In genomic region chr14:50875359-50876090, GRCh38 we compare ENCODE assay signal across 8 cellular contexts. TPM values are rescaled to one million over a fixed set of nuclear protein-coding genes. Genes with fewer than 3 reads are reported as not detected.
DNase-seq lines count a peak whose midpoint lies in the region; ATAC-seq, FAIRE-seq and TF ChIP-seq lines count a peak whose summit lies in the region.

No MANE protein-coding gene starts in this region.

- DNase-seq in GM12864 (ENCODE audit: low read depth) (peak; percentile 12), PC-3 (no peak), hepatocyte (ENCODE audit: low spot score) (no peak), D721Med (ENCODE audit: insufficient read length, low spot score) (no peak), lower leg skin (ENCODE audit: low spot score in 2 of 2) (no peak)
- peak; percentile 70 for DNase-seq in activated naive CD8-positive, alpha-beta T cell treated with anti-CD3 and anti-CD28 coated beads, Interleukin-2, amount 50 U/mL, for 24 hours
- peak; percentile 65 to 69 for DNase-seq in stimulated activated CD8-positive, alpha-beta memory T cell treated with anti-CD3 and anti-CD28 coated beads, Interleukin-15, amount 100 ng/mL, for 48 hours (ENCODE audit: low read depth in 2 of 2)

- no peak for FAIRE-seq in D721Med (lab: Jason Lieb, UNC)

- peaks cover 76% of the 10 kb centered on the region for H3K27me3 Mint-ChIP-seq in activated naive CD8-positive, alpha-beta T cell treated with anti-CD3 and anti-CD28 coated beads, Interleukin-2, amount 50 U/mL, for 24 hours

- H3K4me3 ChIP-seq in GM12864 (ENCODE audit: low read depth, low read length) (no peak overlapping the region), PC-3 (ENCODE audit: low read length) (no peak overlapping the region), hepatocyte (no peak overlapping the region), lower leg skin (ENCODE audit: low read depth, poor library complexity, severe bottlenecking) (no peak overlapping the region)

- H3K4me3 Mint-ChIP-seq in activated naive CD8-positive, alpha-beta T cell treated with anti-CD3 and anti-CD28 coated beads, Interleukin-2, amount 50 U/mL, for 24 hours, result no peak overlapping the region

- H3K9me3 Mint-ChIP-seq in activated naive CD8-positive, alpha-beta T cell treated with anti-CD3 and anti-CD28 coated beads, Interleukin-2, amount 50 U/mL, for 24 hours, result no peaks in the 10 kb centered on the region

- peaks cover 8% of the 10 kb centered on the region for H3K4me1 ChIP-seq in PC-3 (ENCODE audit: insufficient read depth, low read length)
- H3K4me1 ChIP-seq in hepatocyte (ENCODE audit: insufficient read depth), result no peaks in the 10 kb centered on the region

- H3K27ac ChIP-seq in PC-3 (ENCODE audit: low read length) (no peak overlapping the region), hepatocyte (no peak overlapping the region)

- no peaks in the 10 kb centered on the region for H3K9me2 ChIP-seq in PC-3 (replicated peaks; ENCODE audit: low read length)
- H3K9me2 ChIP-seq in hepatocyte (replicated peaks; ENCODE audit: insufficient read depth), result no peaks in the 10 kb centered on the region

- no peak overlapping the region for H3K9ac ChIP-seq in PC-3 (ENCODE audit: low read length)

- H3K4me1 Mint-ChIP-seq in activated naive CD8-positive, alpha-beta T cell treated with anti-CD3 and anti-CD28 coated beads, Interleukin-2, amount 50 U/mL, for 24 hours, result peaks cover 38% of the 10 kb centered on the region

- H3K4me2 ChIP-seq in PC-3 (ENCODE audit: low read length) (no peak overlapping the region), hepatocyte (no peak overlapping the region)

- TF ChIP-seq CTCF in GM12864 (IDR thresholded peaks at IDR 0.05; ENCODE audit: low read depth, low read length, missing control alignments), result no peak
- TF ChIP-seq CTCF in PC-3 (conservative IDR thresholded peaks at IDR 0.05; ENCODE audit: low read depth, low read length), result no peak
- no peak for TF ChIP-seq CTCF in hepatocyte (IDR thresholded peaks at IDR 0.05; ENCODE audit: poor library complexity)
- no peak for TF ChIP-seq CTCF in D721Med (IDR thresholded peaks at IDR 0.05; ENCODE audit: insufficient read depth, missing control alignments)
- no peak for TF ChIP-seq CTCF in lower leg skin (IDR thresholded peaks at IDR 0.05)

- H3K27ac Mint-ChIP-seq in activated naive CD8-positive, alpha-beta T cell treated with anti-CD3 and anti-CD28 coated beads, Interleukin-2, amount 50 U/mL, for 24 hours, result peak overlapping the region; percentile 52

- no peaks in the 10 kb centered on the region for H3K36me3 ChIP-seq in PC-3 (ENCODE audit: low read depth, low read length)
- no peaks in the 10 kb centered on the region for H3K36me3 ChIP-seq in hepatocyte (replicated peaks; ENCODE audit: insufficient read depth, low read depth)

- H3K79me2 ChIP-seq in PC-3 (ENCODE audit: low read length), result no peaks in the 10 kb centered on the region
- H3K79me2 ChIP-seq in hepatocyte, result no peaks in the 10 kb centered on the region

- ATAC-seq in HG02610 (IDR thresholded peaks at IDR 0.05; ENCODE audit: unreplicated experiment) (peak; percentile 99), PC-3 (peak; percentile 46)
- peak; percentile 99 for ATAC-seq in activated naive CD8-positive, alpha-beta T cell treated with anti-CD3 and anti-CD28 coated beads, Interleukin-2, amount 50 U/mL, for 24 hours

- 35% methylated on average over 7 of the region's 7 CpGs for WGBS in hepatocyte (ENCODE audit: low lambda C conversion rate, missing lambda C conversion rate)
- 44 to 53% methylated on average over 7 of the region's 7 CpGs for WGBS in lower leg skin, 2 donors

- H3F3A ChIP-seq in PC-3 (ENCODE audit: low read length, unreplicated experiment), result no peaks in the 10 kb centered on the region

- H4K20me1 ChIP-seq in PC-3 (ENCODE audit: low read length), result no peaks in the 10 kb centered on the region
- H4K20me1 ChIP-seq in hepatocyte (ENCODE audit: insufficient read depth, poor library complexity, severe bottlenecking), result no peaks in the 10 kb centered on the region

- intact Hi-C loops in PC-3 (cut with micrococcal nuclease) (no loop called here), lower leg skin (cut with DNase I; ENCODE audit: low total_unique reads) (no loop called here)

- H3K9me3 ChIP-seq in PC-3 (ENCODE audit: low read length) (no peaks in the 10 kb centered on the region), hepatocyte (ENCODE audit: low read depth) (no peaks in the 10 kb centered on the region)

- no peak for TF ChIP-seq POLR2A in lower leg skin (IDR thresholded peaks at IDR 0.05)

- CTCF ChIA-PET in PC-3 (lab: Charles Lee), result interaction anchor here (0.7 kb wide), 1 partner anchor 15 kb away, joined by 6 read pairs; no protein-coding TSS in a partner anchor

- H3K27me3 ChIP-seq in PC-3 (ENCODE audit: low read length), result no peaks in the 10 kb centered on the region
- peaks cover 58% of the 10 kb centered on the region for H3K27me3 ChIP-seq in hepatocyte

- H2AFZ ChIP-seq in PC-3 (ENCODE audit: low read length), result no peak overlapping the region
- H2AFZ ChIP-seq in hepatocyte, result no peak overlapping the region

- POLR2A ChIA-PET in PC-3 (lab: Charles Lee; ENCODE audit: unreplicated experiment), result interaction anchor here (0.7 kb wide), 1 partner anchor 10 kb away, joined by 3 read pairs; no protein-coding TSS in a partner anchor

- no peaks in the 10 kb centered on the region for H3K36me3 Mint-ChIP-seq in activated naive CD8-positive, alpha-beta T cell treated with anti-CD3 and anti-CD28 coated beads, Interleukin-2, amount 50 U/mL, for 24 hours (ENCODE audit: low read depth)

- BruUV-seq in PC-3 (replicated peaks; lab: Mats Ljungman, UMichigan), result no TSS peak

RNA-seq across cellular contexts. Expression of gene ABHD12B, which starts 3.7 kb away (rescaled TPM):
- total RNA-seq in PC-3 (2014; rRNA removed), result not detected in 2 replicates
- total RNA-seq in hepatocyte, result not detected in 2 replicates
- not detected in 2 replicates for polyA plus RNA-seq in hepatocyte
- 10 to 100 TPM; 20.9 to 77.3 (median 36.2) TPM for total RNA-seq in lower leg skin

RNA-seq across cellular contexts. Expression of gene NIN, which starts 44.6 kb away (rescaled TPM):
- 34.3 and 40.1 TPM in 2 replicates for total RNA-seq in PC-3 (2014; rRNA removed)
- 9.9 and 11.6 TPM in 2 replicates for total RNA-seq in hepatocyte
- 4.2 and 7.3 TPM in 2 replicates for polyA plus RNA-seq in hepatocyte
- 10 to 100 TPM; 22.7 to 32.2 (median 28.5) TPM for total RNA-seq in lower leg skin

Comparison
In these comparisons a context has a peak if more than half of its experiments do, and no peak if none do; other contexts are left out.
1. DNase-seq: peak in GM12864 (single experiment), activated naive CD8-positive, alpha-beta T cell treated with anti-CD3 and anti-CD28 coated beads, Interleukin-2, amount 50 U/mL, for 24 hours (single experiment) and stimulated activated CD8-positive, alpha-beta memory T cell treated with anti-CD3 and anti-CD28 coated beads, Interleukin-15, amount 100 ng/mL, for 48 hours (2 of 2); none in PC-3 (single experiment), hepatocyte (single experiment), D721Med (single experiment) and lower leg skin (0 of 2).
2. ATAC-seq: peak in every context shown above with its lines; median percentile 99 in HG02610; 99 in activated naive CD8-positive, alpha-beta T cell treated with anti-CD3 and anti-CD28 coated beads, Interleukin-2, amount 50 U/mL, for 24 hours; 46 in PC-3.
3. RNA of gene ABHD12B, which starts 3.7 kb away (total RNA-seq): 20.9 to 77.3 TPM in lower leg skin; not detected in hepatocyte and not detected in PC-3; every median in the first group is over 10 times any median in the second.